1 cellular context compared by ENCODE assay signal in the genomic region with DNA sequence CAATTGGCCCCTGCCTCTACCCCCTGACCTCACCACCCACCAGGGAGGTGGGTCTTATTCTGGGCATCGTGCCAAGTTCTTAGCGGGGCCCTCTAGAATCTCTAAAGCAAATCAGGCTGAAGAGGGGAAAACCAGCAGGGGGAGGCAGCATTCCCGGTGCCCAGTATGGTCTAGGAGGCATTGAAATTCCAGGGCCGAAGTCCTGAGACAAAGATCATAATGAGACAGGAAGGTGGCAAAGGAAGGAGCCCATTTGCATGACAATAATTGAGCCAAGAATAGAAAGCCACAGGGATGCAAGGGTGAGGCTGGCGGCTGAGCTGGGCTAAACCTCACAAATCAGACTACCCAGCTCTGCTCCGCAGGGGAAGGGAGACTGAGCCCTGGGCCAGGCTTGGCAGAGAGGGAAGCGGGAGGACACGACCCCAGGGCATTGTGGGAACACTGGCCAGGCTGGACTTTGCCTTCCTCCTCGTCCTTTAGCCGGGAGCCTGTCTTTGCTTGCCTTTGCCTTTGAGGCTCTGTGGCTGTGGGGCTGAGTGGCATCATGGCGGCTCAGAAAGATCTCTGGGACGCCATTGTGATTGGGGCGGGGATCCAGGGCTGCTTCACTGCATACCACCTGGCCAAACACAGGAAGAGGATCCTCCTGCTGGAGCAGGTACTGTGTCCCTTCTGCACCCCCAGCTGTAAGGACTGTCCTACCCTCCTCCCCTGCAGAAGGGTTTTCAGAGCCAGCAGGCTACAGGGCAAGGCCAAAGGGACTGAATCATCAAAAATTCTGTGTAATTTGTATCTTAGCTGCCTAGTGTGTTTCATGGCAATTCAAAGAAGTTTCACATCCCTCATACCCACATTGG.
TF ChIP-seq lines count a peak whose summit lies in the region.

A gene with protein sequence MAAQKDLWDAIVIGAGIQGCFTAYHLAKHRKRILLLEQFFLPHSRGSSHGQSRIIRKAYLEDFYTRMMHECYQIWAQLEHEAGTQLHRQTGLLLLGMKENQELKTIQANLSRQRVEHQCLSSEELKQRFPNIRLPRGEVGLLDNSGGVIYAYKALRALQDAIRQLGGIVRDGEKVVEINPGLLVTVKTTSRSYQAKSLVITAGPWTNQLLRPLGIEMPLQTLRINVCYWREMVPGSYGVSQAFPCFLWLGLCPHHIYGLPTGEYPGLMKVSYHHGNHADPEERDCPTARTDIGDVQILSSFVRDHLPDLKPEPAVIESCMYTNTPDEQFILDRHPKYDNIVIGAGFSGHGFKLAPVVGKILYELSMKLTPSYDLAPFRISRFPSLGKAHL (plus strand): TSS at position 463 of the 860 bp plus-strand sequence. CDS start 85 bp downstream, at position 548.

TF ChIP-seq in IMR-90, 13 proteins besides CTCF, POLR2A, EP300 and RAD21:
- TF ChIP-seq, protein P1, sequence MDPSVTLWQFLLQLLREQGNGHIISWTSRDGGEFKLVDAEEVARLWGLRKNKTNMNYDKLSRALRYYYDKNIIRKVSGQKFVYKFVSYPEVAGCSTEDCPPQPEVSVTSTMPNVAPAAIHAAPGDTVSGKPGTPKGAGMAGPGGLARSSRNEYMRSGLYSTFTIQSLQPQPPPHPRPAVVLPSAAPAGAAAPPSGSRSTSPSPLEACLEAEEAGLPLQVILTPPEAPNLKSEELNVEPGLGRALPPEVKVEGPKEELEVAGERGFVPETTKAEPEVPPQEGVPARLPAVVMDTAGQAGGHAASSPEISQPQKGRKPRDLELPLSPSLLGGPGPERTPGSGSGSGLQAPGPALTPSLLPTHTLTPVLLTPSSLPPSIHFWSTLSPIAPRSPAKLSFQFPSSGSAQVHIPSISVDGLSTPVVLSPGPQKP (IDR thresholded peaks at IDR 0.05; ENCODE audit: borderline replicate concordance, low read depth, low read length): no peak
- no peak for TF ChIP-seq NFE2L2 (IDR thresholded peaks at IDR 0.05; ENCODE audit: low read depth, low read length)
- TF ChIP-seq FOS (IDR thresholded peaks at IDR 0.05; ENCODE audit: low read depth, low read length): no peak
- no peak for TF ChIP-seq MAZ (IDR thresholded peaks at IDR 0.05; ENCODE audit: borderline replicate concordance, low read depth, low read length)
- TF ChIP-seq BHLHE40 (IDR thresholded peaks at IDR 0.05; ENCODE audit: low read depth, low read length): no peak
- no peak for TF ChIP-seq RCOR1 (IDR thresholded peaks at IDR 0.05; ENCODE audit: insufficient replicate concordance, low read length)
- TF ChIP-seq SMC3 (IDR thresholded peaks at IDR 0.05; ENCODE audit: low read depth, low read length): no peak
- no peak for TF ChIP-seq CHD1 (IDR thresholded peaks at IDR 0.05; ENCODE audit: low read depth, low read length)
- TF ChIP-seq CEBPB (IDR thresholded peaks at IDR 0.05; ENCODE audit: low read depth, low read length): no peak
- TF ChIP-seq MAFK (IDR thresholded peaks at IDR 0.05; ENCODE audit: low read depth, low read length): no peak
- TF ChIP-seq, protein P2, sequence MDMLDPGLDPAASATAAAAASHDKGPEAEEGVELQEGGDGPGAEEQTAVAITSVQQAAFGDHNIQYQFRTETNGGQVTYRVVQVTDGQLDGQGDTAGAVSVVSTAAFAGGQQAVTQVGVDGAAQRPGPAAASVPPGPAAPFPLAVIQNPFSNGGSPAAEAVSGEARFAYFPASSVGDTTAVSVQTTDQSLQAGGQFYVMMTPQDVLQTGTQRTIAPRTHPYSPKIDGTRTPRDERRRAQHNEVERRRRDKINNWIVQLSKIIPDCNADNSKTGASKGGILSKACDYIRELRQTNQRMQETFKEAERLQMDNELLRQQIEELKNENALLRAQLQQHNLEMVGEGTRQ (IDR thresholded peaks at IDR 0.05; ENCODE audit: low read depth, low read length): no peak
